ENCODE assay signal across 26 cellular contexts in genomic region chr11:36000616-36001190, GRCh38. TPM values are rescaled to one million over a fixed set of nuclear protein-coding genes. Genes with fewer than 3 reads are reported as not detected.
A peak's percentile ranks its signal among the peaks of the same experiment; 100 is the strongest.
DNase-seq lines count a peak whose midpoint lies in the region; TF ChIP-seq lines count a peak whose summit lies in the region.
"Had no signal": no experiment of that assay in that cellular context is flagged by ENCODE, and none has a peak within 500 bp of the region (broad histone marks: within the 10 kb centered on the region; RNA-seq: fewer than 3 reads in every experiment).

No MANE protein-coding gene starts in this region.

- intact Hi-C loops in Calu3 (cut with micrococcal nuclease; ENCODE audit: unreplicated experiment) = no loop called here

- no peak overlapping the region for H3K4me2 ChIP-seq in SK-N-SH

- no peak for TF ChIP-seq CTCF in Calu3 (IDR thresholded peaks at IDR 0.05; ENCODE audit: unreplicated experiment)
- TF ChIP-seq CTCF in LNCaP clone FGC (IDR thresholded peaks at IDR 0.05; ENCODE audit: control insufficient read depth, extremely low read depth, insufficient read depth) = no peak
- TF ChIP-seq CTCF in brain (conservative IDR thresholded peaks at IDR 0.05) = no peak
- no peak for TF ChIP-seq CTCF in nephron progenitor cell (IDR thresholded peaks at IDR 0.05)
- no peak for TF ChIP-seq CTCF in SK-N-SH (IDR thresholded peaks at IDR 0.05)

- H3K9me3 ChIP-seq in SK-N-SH = no peaks in the 10 kb centered on the region
- H3K9me3 ChIP-seq: gastrocnemius medialis, uterus had no signal

- no peaks in the 10 kb centered on the region for H3K27me3 Mint-ChIP-seq in Calu3 (ENCODE audit: unreplicated experiment)
- H3K27me3 Mint-ChIP-seq in brain = peaks cover 2% of the 10 kb centered on the region
- no peaks in the 10 kb centered on the region for H3K27me3 Mint-ChIP-seq in nephron progenitor cell (ENCODE audit: low read depth, poor library complexity)
- H3K27me3 Mint-ChIP-seq: CD4-positive, CD25-positive, alpha-beta regulatory T cell; dendritic cell treated with granulocyte-macrophage colony-stimulating factor and Interleukin-4, amounts not matched to agents 40 ng/mL and 50 ng/mL, for 4 days had no signal

- no peaks in the 10 kb centered on the region for H4K20me1 ChIP-seq in SK-N-SH (ENCODE audit: insufficient read depth)

- POLR2A ChIA-PET in SK-N-SH (lab: Yijun Ruan, JAX) = no interaction called here

- peaks cover 12% of the 10 kb centered on the region; the same call in 1 of the 2 replicates for H3K79me2 ChIP-seq in SK-N-SH (ENCODE audit: insufficient read depth)

- peaks cover 10% of the 10 kb centered on the region for H3K4me1 Mint-ChIP-seq in Calu3 (ENCODE audit: low read depth, unreplicated experiment)
- H3K4me1 Mint-ChIP-seq in brain = peaks cover 33% of the 10 kb centered on the region
- H3K4me1 Mint-ChIP-seq in nephron progenitor cell = peaks cover 60% of the 10 kb centered on the region
- H3K4me1 Mint-ChIP-seq: CD4-positive, CD25-positive, alpha-beta regulatory T cell had no signal

- 96% methylated on average over 6 of the region's 6 CpGs for WGBS in SK-N-SH (ENCODE audit: low lambda C conversion rate)

- TF ChIP-seq EP300 in SK-N-SH (IDR thresholded peaks at IDR 0.05; ENCODE audit: borderline replicate concordance in 1 of 2, low read depth in 1 of 2, low read length in 1 of 2) = no peak

- no peak overlapping the region for H3K4me3 ChIP-seq in LNCaP clone FGC (ENCODE audit: low read depth, low read length)
- no peak overlapping the region for H3K4me3 ChIP-seq in SK-N-SH (ENCODE audit: low read depth in 2 of 2, low read length in 1 of 2)
- H3K4me3 ChIP-seq: adrenal gland, cardiac muscle cell, gastrocnemius medialis, spleen, uterus had no signal

- CTCF ChIA-PET in Calu3 (lab: Charles Lee) (no interaction called here), SK-N-SH (lab: Yijun Ruan, JAX) (interaction anchor here (1.1 to 1.3 kb wide), 2 partner anchors 8 to 22 kb away, joined by 3 to 6 read pairs; no protein-coding TSS in a partner anchor)

- H2AFZ ChIP-seq in SK-N-SH (ENCODE audit: low read depth) = no peak overlapping the region

- no peak overlapping the region for H3K4me3 Mint-ChIP-seq in Calu3 (ENCODE audit: low read depth, unreplicated experiment)
- no peak overlapping the region for H3K4me3 Mint-ChIP-seq in brain
- no peak overlapping the region for H3K4me3 Mint-ChIP-seq in nephron progenitor cell
- H3K4me3 Mint-ChIP-seq: CD4-positive, CD25-positive, alpha-beta regulatory T cell; dendritic cell treated with granulocyte-macrophage colony-stimulating factor and Interleukin-4, amounts not matched to agents 40 ng/mL and 50 ng/mL, for 4 days; mesothelial cell of epicardium; nephron had no signal

- DNase-seq in Calu3 (peak; percentile 10), LNCaP clone FGC (ENCODE audit: low read depth) (peak; percentile 85), nephron progenitor cell (no peak), SKM-1 (lab: John Stamatoyannopoulos, UW; ENCODE audit: unreplicated experiment) (no peak), SK-N-SH (no peak), NCI-H2107 (lab: John Stamatoyannopoulos, UW) (no peak), pons (ENCODE audit: low spot score) (no peak)
- DNase-seq: ACHN; activated CD4-positive, alpha-beta T cell treated with anti-CD3 and anti-CD28 coated beads, Interleukin-2, amount 50 U/mL, for 4 hours; activated gamma-delta T cell treated with Interleukin-2 at 50 U/mL for 16 hours; activated T-cell treated with anti-CD3 and anti-CD28 coated beads for 4 hours; adrenal gland; CD4-positive, CD25-positive, alpha-beta regulatory T cell; DND-41; gastrocnemius medialis; Karpas-422; NCI-H1105; NCI-H2171; spleen; uterus; WERI-Rb-1 had no signal

- H3K9me3 Mint-ChIP-seq in Calu3 (ENCODE audit: low read depth, unreplicated experiment) = peaks cover 7% of the 10 kb centered on the region
- peaks cover 17 to 53% (median 38%) of the 10 kb centered on the region in 5 experiments for H3K9me3 Mint-ChIP-seq in brain
- H3K9me3 Mint-ChIP-seq in nephron progenitor cell = peaks cover 44% of the 10 kb centered on the region

- no peak overlapping the region for H3K27ac ChIP-seq in SK-N-SH (ENCODE audit: low read depth in 2 of 2, low read length in 1 of 2)
- H3K27ac ChIP-seq: adrenal gland, cardiac muscle cell, gastrocnemius medialis, spleen, uterus, WERI-Rb-1 had no signal

- H3K36me3 ChIP-seq in SK-N-SH (replicated peaks in 1 of 2; ENCODE audit: control insufficient read depth in 1 of 2, insufficient read depth in 2 of 2, low read length in 1 of 2) = no peaks in the 10 kb centered on the region
- H3K36me3 ChIP-seq: adrenal gland, cardiac muscle cell, gastrocnemius medialis, spleen, uterus had no signal

- peaks cover 0 to 6% of the 10 kb centered on the region in 2 experiments; a peak in 2 of 4 replicates for H3K4me1 ChIP-seq in SK-N-SH (ENCODE audit: control insufficient read depth in 1 of 2, insufficient read depth in 2 of 2, low read depth in 1 of 2, low read length in 1 of 2)
- H3K4me1 ChIP-seq: uterus had no signal

- no peak overlapping the region for H3K9ac ChIP-seq in SK-N-SH

- H3K27me3 ChIP-seq in SK-N-SH (ENCODE audit: insufficient read depth) = no peaks in the 10 kb centered on the region
- H3K27me3 ChIP-seq: adrenal gland, cardiac muscle cell, gastrocnemius medialis, spleen, uterus had no signal

- no peaks in the 10 kb centered on the region for H3F3A ChIP-seq in SK-N-SH (replicated peaks; ENCODE audit: insufficient read depth)

- no peak for TF ChIP-seq RAD21 in SK-N-SH (IDR thresholded peaks at IDR 0.05; ENCODE audit: low read length)

- BruUV-seq in Calu3 (replicated peaks; lab: Mats Ljungman, UMichigan) = no TSS peak

- no peaks in the 10 kb centered on the region for H3K9me2 ChIP-seq in SK-N-SH

- H3K36me3 Mint-ChIP-seq in Calu3 (ENCODE audit: insufficient read depth, unreplicated experiment) (no peaks in the 10 kb centered on the region), brain (peaks cover 60% of the 10 kb centered on the region), nephron progenitor cell (ENCODE audit: low read depth) (peaks cover 66% of the 10 kb centered on the region)
- H3K36me3 Mint-ChIP-seq: CD4-positive, CD25-positive, alpha-beta regulatory T cell had no signal

- H3K27ac Mint-ChIP-seq in Calu3 (ENCODE audit: unreplicated experiment) = no peak overlapping the region
- H3K27ac Mint-ChIP-seq in brain = peak overlapping the region in 4 of 5 experiments; percentile 0 to 74 (median 40)
- peak overlapping the region; percentile 88 for H3K27ac Mint-ChIP-seq in nephron progenitor cell
- H3K27ac Mint-ChIP-seq: CD4-positive, CD25-positive, alpha-beta regulatory T cell; dendritic cell treated with granulocyte-macrophage colony-stimulating factor and Interleukin-4, amounts not matched to agents 40 ng/mL and 50 ng/mL, for 4 days; mesothelial cell of epicardium had no signal

TF ChIP-seq in SK-N-SH, 30 proteins besides CTCF, POLR2A, EP300 and RAD21 (continues in another document):
- no peak for TF ChIP-seq MEF2A (IDR thresholded peaks at IDR 0.05; ENCODE audit: borderline replicate concordance, low read depth)
- no peak for TF ChIP-seq TCF12 (IDR thresholded peaks at IDR 0.05)
- no peak for TF ChIP-seq TEAD4 (IDR thresholded peaks at IDR 0.05; ENCODE audit: borderline replicate concordance, insufficient read depth)
- no peak for TF ChIP-seq FOXJ3 (CRISPR knock-in tag; IDR thresholded peaks at IDR 0.05)
- no peak for TF ChIP-seq RCOR1 (IDR thresholded peaks at IDR 0.05; ENCODE audit: low read length)
- TF ChIP-seq GATA2 (CRISPR knock-in tag; IDR thresholded peaks at IDR 0.05) = no peak
- no peak for TF ChIP-seq TAF1 (IDR thresholded peaks at IDR 0.05; ENCODE audit: borderline replicate concordance, low read depth, low read length)
- no peak for TF ChIP-seq NRF1 (IDR thresholded peaks at IDR 0.05; ENCODE audit: low read depth, low read length)
- no peak for TF ChIP-seq REST (IDR thresholded peaks at IDR 0.05; ENCODE audit: low read depth, low read length)
- TF ChIP-seq MAX (IDR thresholded peaks at IDR 0.05; ENCODE audit: low read depth) = no peak
- TF ChIP-seq FOXM1 (IDR thresholded peaks at IDR 0.05; ENCODE audit: low read depth) = no peak
- no peak for TF ChIP-seq JUND (IDR thresholded peaks at IDR 0.05)
- no peak for TF ChIP-seq ELF1 (IDR thresholded peaks at IDR 0.05)

RNA-seq across cellular contexts. Expression of gene LDLRAD3, which starts 56.8 kb away (rescaled TPM):
- total RNA-seq in Calu3 (2022) = 10.9 and 16.2 TPM in 2 replicates
- 28.5 TPM for polyA plus RNA-seq in brain (ENCODE audit: insufficient read depth, low read depth, low replicate concordance)
- polyA plus RNA-seq in SK-N-SH (2012; rRNA removed) = 10.6 and 11.0 TPM in 2 replicates
- 9.4 and 10.9 TPM in 2 replicates for polyA plus RNA-seq in SK-N-SH (2012; cell fraction: cytosol; rRNA removed)
- 6.1 and 10.9 TPM in 2 replicates for polyA plus RNA-seq in SK-N-SH (2012; cell fraction: nucleus; rRNA removed)
- total RNA-seq: CD4-positive, CD25-positive, alpha-beta regulatory T cell had no signal

Comparison
In these comparisons a context has a peak if more than half of its experiments do, and no peak if none do; other contexts are left out.
1. DNase-seq: peak in Calu3 (single experiment) and LNCaP clone FGC (single experiment); none in nephron progenitor cell (single experiment), SKM-1 (single experiment), SK-N-SH (single experiment), NCI-H2107 (single experiment) and pons (single experiment).